ENCODE assay signal across 24 cellular contexts in the genomic region with DNA sequence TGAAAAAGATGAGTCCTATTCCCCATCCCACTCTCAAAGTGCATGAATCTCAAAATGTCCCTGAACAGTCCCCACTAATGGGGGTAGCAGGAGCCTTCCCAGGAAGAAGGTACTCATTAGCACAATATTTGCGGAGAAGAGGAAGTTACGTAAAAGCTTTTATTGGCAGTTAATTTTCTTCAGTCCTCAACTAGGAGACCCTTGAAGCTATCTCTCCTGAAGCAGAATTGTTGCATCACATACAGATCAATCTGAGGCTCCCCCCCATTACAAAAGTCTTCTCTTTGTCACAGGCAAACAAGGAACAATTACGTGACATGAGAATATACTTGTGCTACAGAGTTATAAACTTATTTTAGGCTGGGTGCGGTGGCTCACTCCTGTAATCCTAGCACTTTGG. TPM values are rescaled to one million over a fixed set of nuclear protein-coding genes. Genes with fewer than 3 reads are reported as not detected.
A peak's percentile ranks its signal among the peaks of the same experiment; 100 is the strongest.
DNase-seq lines count a peak whose midpoint lies in the region; ATAC-seq, FAIRE-seq and TF ChIP-seq lines count a peak whose summit lies in the region.
"Had no signal": no experiment of that assay in that cellular context is flagged by ENCODE, and none has a peak within 500 bp of the region (broad histone marks: within the 10 kb centered on the region; RNA-seq: fewer than 3 reads in every experiment).

No MANE protein-coding gene starts in this region.

- no peaks in the 10 kb centered on the region for H3K79me2 ChIP-seq in HepG2 (ENCODE audit: insufficient read depth, low read length)
- H3K79me2 ChIP-seq: parathyroid adenoma had no signal

- ATAC-seq in stimulated activated naive CD8-positive, alpha-beta T cell treated with anti-CD3 and anti-CD28 coated beads, Interleukin-15, Interleukin-2, amounts not matched to agents 100 U/mL and 50 U/mL, for 24 hours: no peak
- ATAC-seq in HG02852 (IDR thresholded peaks at IDR 0.05; ENCODE audit: unreplicated experiment) (no peak), HepG2 (no peak)
- no peak for ATAC-seq in stimulated activated naive B cell treated with anti-CD40 and anti-IgM and Interleukin-4, amounts not matched to agents 10 μg/mL and 1 μg/mL and 100 μg/mL, for 72 hours (replicated peaks)
- ATAC-seq: Panc1, right lobe of liver had no signal

- no peaks in the 10 kb centered on the region for H3K4me1 ChIP-seq in HepG2 (ENCODE audit: insufficient read depth, low read length)
- H3K4me1 ChIP-seq: parathyroid adenoma, right lobe of liver, tibial nerve had no signal

- peak overlapping the region; percentile 12 for H3K27ac Mint-ChIP-seq in stimulated activated naive CD8-positive, alpha-beta T cell treated with anti-CD3 and anti-CD28 coated beads, Interleukin-15, Interleukin-2, amounts not matched to agents 100 ng/mL and 50 ng/mL, for 24 hours
- peak overlapping the region; percentile 52 for H3K27ac Mint-ChIP-seq in activated T-helper 2 cell treated with anti-CD3 and anti-CD28 coated beads, Interferon-gamma antibody, Interleukin-2, Interleukin-4, amounts not matched to agents 10 μg/mL and 5 μg/mL and 100 μg/mL, durations not matched to agents 14 hours and 24 hours and 36 hours
- H3K27ac Mint-ChIP-seq in stimulated activated naive B cell treated with anti-CD40 and anti-IgM and Interleukin-4, amounts not matched to agents 10 μg/mL and 1 μg/mL and 100 μg/mL, for 72 hours: no peak overlapping the region

- H3K27ac ChIP-seq in HepG2 (ENCODE audit: extremely low read length, insufficient read depth, low read length): no peak overlapping the region
- H3K27ac ChIP-seq: dorsolateral prefrontal cortex, parathyroid adenoma, right lobe of liver, tibial nerve had no signal

- peaks cover 98% of the 10 kb centered on the region for H3K4me1 Mint-ChIP-seq in stimulated activated naive CD8-positive, alpha-beta T cell treated with anti-CD3 and anti-CD28 coated beads, Interleukin-15, Interleukin-2, amounts not matched to agents 100 ng/mL and 50 ng/mL, for 24 hours (ENCODE audit: low read depth)
- H3K4me1 Mint-ChIP-seq in activated T-helper 2 cell treated with anti-CD3 and anti-CD28 coated beads, Interferon-gamma antibody, Interleukin-2, Interleukin-4, amounts not matched to agents 10 μg/mL and 5 μg/mL and 100 μg/mL, durations not matched to agents 14 hours and 24 hours and 36 hours (ENCODE audit: low read depth): peaks cover 85% of the 10 kb centered on the region
- peaks cover 6 to 8% of the 10 kb centered on the region in 2 donors for H3K4me1 Mint-ChIP-seq in stimulated activated naive B cell treated with anti-CD40 and anti-IgM and Interleukin-4, amounts not matched to agents 10 μg/mL and 1 μg/mL and 100 μg/mL, for 72 hours

- H3K27me3 Mint-ChIP-seq in stimulated activated naive CD8-positive, alpha-beta T cell treated with anti-CD3 and anti-CD28 coated beads, Interleukin-15, Interleukin-2, amounts not matched to agents 100 ng/mL and 50 ng/mL, for 24 hours: no peaks in the 10 kb centered on the region
- no peaks in the 10 kb centered on the region for H3K27me3 Mint-ChIP-seq in activated T-helper 2 cell treated with anti-CD3 and anti-CD28 coated beads, Interferon-gamma antibody, Interleukin-2, Interleukin-4, amounts not matched to agents 10 μg/mL and 5 μg/mL and 100 μg/mL, durations not matched to agents 14 hours and 24 hours and 36 hours (ENCODE audit: low read depth)
- H3K27me3 Mint-ChIP-seq in stimulated activated naive B cell treated with anti-CD40 and anti-IgM and Interleukin-4, amounts not matched to agents 10 μg/mL and 1 μg/mL and 100 μg/mL, for 72 hours: peaks cover 7 to 27% of the 10 kb centered on the region in 2 donors

- peaks cover 74% of the 10 kb centered on the region for H3K36me3 Mint-ChIP-seq in stimulated activated naive CD8-positive, alpha-beta T cell treated with anti-CD3 and anti-CD28 coated beads, Interleukin-15, Interleukin-2, amounts not matched to agents 100 ng/mL and 50 ng/mL, for 24 hours (ENCODE audit: low read depth)
- H3K36me3 Mint-ChIP-seq in activated T-helper 2 cell treated with anti-CD3 and anti-CD28 coated beads, Interferon-gamma antibody, Interleukin-2, Interleukin-4, amounts not matched to agents 10 μg/mL and 5 μg/mL and 100 μg/mL, durations not matched to agents 14 hours and 24 hours and 36 hours (ENCODE audit: low read depth): peaks cover 84% of the 10 kb centered on the region
- H3K36me3 Mint-ChIP-seq in stimulated activated naive B cell treated with anti-CD40 and anti-IgM and Interleukin-4, amounts not matched to agents 10 μg/mL and 1 μg/mL and 100 μg/mL, for 72 hours: no peaks in the 10 kb centered on the region

- no peak overlapping the region for H3K4me3 Mint-ChIP-seq in stimulated activated naive CD8-positive, alpha-beta T cell treated with anti-CD3 and anti-CD28 coated beads, Interleukin-15, Interleukin-2, amounts not matched to agents 100 ng/mL and 50 ng/mL, for 24 hours
- no peak overlapping the region for H3K4me3 Mint-ChIP-seq in activated T-helper 2 cell treated with anti-CD3 and anti-CD28 coated beads, Interferon-gamma antibody, Interleukin-2, Interleukin-4, amounts not matched to agents 10 μg/mL and 5 μg/mL and 100 μg/mL, durations not matched to agents 14 hours and 24 hours and 36 hours (ENCODE audit: low read depth)
- no peak overlapping the region for H3K4me3 Mint-ChIP-seq in stimulated activated naive B cell treated with anti-CD40 and anti-IgM and Interleukin-4, amounts not matched to agents 10 μg/mL and 1 μg/mL and 100 μg/mL, for 72 hours

- H3K9me3 Mint-ChIP-seq in stimulated activated naive CD8-positive, alpha-beta T cell treated with anti-CD3 and anti-CD28 coated beads, Interleukin-15, Interleukin-2, amounts not matched to agents 100 ng/mL and 50 ng/mL, for 24 hours: no peaks in the 10 kb centered on the region
- H3K9me3 Mint-ChIP-seq in activated T-helper 2 cell treated with anti-CD3 and anti-CD28 coated beads, Interferon-gamma antibody, Interleukin-2, Interleukin-4, amounts not matched to agents 10 μg/mL and 5 μg/mL and 100 μg/mL, durations not matched to agents 14 hours and 24 hours and 36 hours: no peaks in the 10 kb centered on the region
- no peaks in the 10 kb centered on the region for H3K9me3 Mint-ChIP-seq in stimulated activated naive B cell treated with anti-CD40 and anti-IgM and Interleukin-4, amounts not matched to agents 10 μg/mL and 1 μg/mL and 100 μg/mL, for 72 hours

- H3K36me3 ChIP-seq in HepG2 (replicated peaks in 1 of 2; ENCODE audit: control insufficient read depth in 1 of 2, insufficient read depth in 2 of 2, low read length in 2 of 2): no peaks in the 10 kb centered on the region
- H3K36me3 ChIP-seq: right lobe of liver, tibial nerve had no signal

- in situ Hi-C loops in HepG2 (cut with HindIII; ENCODE audit: extremely low pct_ligation_motif_present, low pct_unique_long_range_greater_than_20kb): no loop called here

- no peak overlapping the region for H2AFZ ChIP-seq in HepG2 (ENCODE audit: low read length)
- H2AFZ ChIP-seq: parathyroid adenoma had no signal

- no peak for DNase-seq in stimulated activated naive CD8-positive, alpha-beta T cell treated with anti-CD3 and anti-CD28 coated beads, Interleukin-15, Interleukin-2, amounts not matched to agents 100 U/mL and 50 U/mL, for 24 hours
- peak; percentile 76 for DNase-seq in NOMO-1 treated with DMSO at 0.1 percent for 48 hours (lab: John Stamatoyannopoulos, UW; ENCODE audit: unreplicated experiment)
- no peak for DNase-seq in activated T-helper 2 cell treated with anti-CD3 and anti-CD28 coated beads, Interferon-gamma antibody, Interleukin-2, Interleukin-4, amounts not matched to agents 10 μg/mL and 5 μg/mL and 100 μg/mL, durations not matched to agents 14 hours and 24 hours and 36 hours (ENCODE audit: low spot score)
- DNase-seq in stimulated activated naive B cell treated with anti-CD40 and anti-IgM and Interleukin-4, amounts not matched to agents 10 μg/mL and 1 μg/mL and 100 μg/mL, for 72 hours: no peak
- no peak for DNase-seq in HepG2 (ENCODE audit: low spot score)
- DNase-seq: caudate nucleus, dorsolateral prefrontal cortex, erythroblast, hypothalamus, NCI-H1436 treated with DMSO at 0.1 percent for 48 hours, NCI-H774, right lobe of liver had no signal

- no peak for FAIRE-seq in HepG2 (lab: Jason Lieb, UNC)
- FAIRE-seq: D721Med, frontal cortex, H1, keratinocyte had no signal

- H3K4me2 ChIP-seq in HepG2 (ENCODE audit: low read depth, low read length): no peak overlapping the region

- H3K9me3 ChIP-seq in HepG2 (ENCODE audit: low read length): no peaks in the 10 kb centered on the region
- H3K9me3 ChIP-seq: right lobe of liver, tibial nerve had no signal

- intact Hi-C loops in activated T-helper 2 cell treated with anti-CD3 and anti-CD28 coated beads, Interferon-gamma antibody, Interleukin-2, Interleukin-4, amounts not matched to agents 10 μg/mL and 5 μg/mL and 100 μg/mL, durations not matched to agents 14 hours and 24 hours and 36 hours (cut with micrococcal nuclease): loop anchor here (5.0 kb wide), 1 partner anchor 36 kb away; no protein-coding TSS in a partner anchor
- intact Hi-C loops in HepG2 (cut with micrococcal nuclease; ENCODE audit: unreplicated experiment): no loop called here

- TF ChIP-seq EP300 in HepG2 (IDR thresholded peaks at IDR 0.05; ENCODE audit: low read depth in 2 of 2, low read length in 2 of 2) (no peak), HepG2 (CRISPR knock-in tag; IDR thresholded peaks at IDR 0.05; ENCODE audit: borderline replicate concordance) (no peak)

- no peaks in the 10 kb centered on the region for H4K20me1 ChIP-seq in HepG2 (ENCODE audit: insufficient read depth, low read length)

- POLR2A ChIA-PET in HepG2 (lab: Yijun Ruan, JAX): no interaction called here

- H3K9ac ChIP-seq in HepG2 (ENCODE audit: insufficient read depth, low read depth, low read length): no peak overlapping the region
- H3K9ac ChIP-seq: parathyroid adenoma had no signal

- WGBS in HepG2 (ENCODE audit: low lambda C conversion rate): 38% methylated on average over 4 of the region's 4 CpGs

- no peaks in the 10 kb centered on the region for H3K27me3 ChIP-seq in HepG2 (ENCODE audit: control insufficient read depth in 1 of 2, insufficient read depth in 2 of 2, low read length in 2 of 2)
- H3K27me3 ChIP-seq: right lobe of liver, tibial nerve had no signal

- H3K4me3 ChIP-seq in HepG2 (replicated peaks in 1 of 3; ENCODE audit: insufficient read depth in 1 of 3, low read depth in 2 of 3, low read length in 3 of 3): no peak overlapping the region
- H3K4me3 ChIP-seq: dorsolateral prefrontal cortex, right lobe of liver, tibial nerve had no signal

- BruUV-seq in HepG2 (replicated peaks; lab: Mats Ljungman, UMichigan): no TSS peak

- CTCF ChIA-PET in HepG2 (lab: Yijun Ruan, JAX; ENCODE audit: low intra/inter-chr PET ratio, low total read pairs): no interaction called here

- TF ChIP-seq CTCF in HepG2 (CRISPR knock-in tag; IDR thresholded peaks at IDR 0.05): no peak

- TF ChIP-seq RAD21 in HepG2 (CRISPR knock-in tag; IDR thresholded peaks at IDR 0.05): no peak

- no peak for TF ChIP-seq POLR2A in HepG2 (IDR thresholded peaks at IDR 0.05; ENCODE audit: insufficient read depth in 1 of 2, low read depth in 2 of 2, low read length in 2 of 2)

RNA-seq across cellular contexts. Expression of a gene that starts 14.2 kb away (rescaled TPM):
- 37.8 and 41.9 TPM in 2 replicates for total RNA-seq in activated T-helper 2 cell treated with anti-CD3 and anti-CD28 coated beads, Interferon-gamma antibody, Interleukin-2, Interleukin-4, amounts not matched to agents 10 μg/mL and 5 μg/mL and 100 μg/mL, durations not matched to agents 14 hours and 24 hours and 36 hours
- not detected in 2 replicates for total RNA-seq in HepG2 (2016; rRNA removed; fragmentation: Illumina TruSeq; extraction: Trizol)
- not detected in 2 replicates for total RNA-seq in HepG2 (2016; cell fraction: cytosol; rRNA removed; fragmentation: Illumina TruSeq; extraction: Trizol; ENCODE audit: low read depth)
- total RNA-seq in HepG2 (2016; cell fraction: insoluble cytoplasmic fraction; rRNA removed; fragmentation: Illumina TruSeq; extraction: Trizol): not detected in 2 replicates
- total RNA-seq in HepG2 (2016; cell fraction: membrane; rRNA removed; fragmentation: Illumina TruSeq; extraction: Trizol): not detected in 2 replicates
- total RNA-seq in HepG2 (2016; cell fraction: nucleus; rRNA removed; fragmentation: Illumina TruSeq; extraction: Trizol): not detected in 2 replicates
- not detected in 2 replicates for polyA plus RNA-seq in HepG2 (2011; rRNA removed)
- not detected in 2 replicates for polyA plus RNA-seq in HepG2 (2011; cell fraction: cytosol; rRNA removed)
- not detected in 2 replicates for polyA plus RNA-seq in HepG2 (2011; cell fraction: nucleus; rRNA removed)
- polyA plus RNA-seq in HepG2 (2012): not detected in 2 replicates
- polyA plus RNA-seq in HepG2 (2016; cell fraction: cytosol; fragmentation: Illumina TruSeq; extraction: Trizol; ENCODE audit: low read depth): not detected in 2 replicates
- polyA plus RNA-seq in HepG2 (2016; cell fraction: insoluble cytoplasmic fraction; fragmentation: Illumina TruSeq; extraction: Trizol; ENCODE audit: low read depth): not detected in 2 replicates
- polyA plus RNA-seq in HepG2 (2016; cell fraction: membrane; fragmentation: Illumina TruSeq; extraction: Trizol; ENCODE audit: low read depth): not detected in 2 replicates
- polyA plus RNA-seq in HepG2 (2016; cell fraction: nucleus; fragmentation: Illumina TruSeq; extraction: Trizol; ENCODE audit: insufficient read depth, low read depth): not detected in 2 replicates
- 0.07 TPM in 1 of 2 replicates, not detected in the other for polyA minus RNA-seq in HepG2 (2011; rRNA and poly(A)+ RNA removed; ENCODE audit: low replicate concordance)
- not detected in 2 replicates for polyA minus RNA-seq in HepG2 (2011; cell fraction: cytosol; rRNA and poly(A)+ RNA removed)
- polyA minus RNA-seq in HepG2 (2011; cell fraction: nucleus; rRNA and poly(A)+ RNA removed): not detected in 2 replicates
- total RNA-seq: H1, HT-29, LHCN-M2, SK-MEL-5 had no signal
- polyA plus RNA-seq: H1 had no signal

RNA-seq across cellular contexts. Expression of a gene that starts 37.3 kb away (rescaled TPM):
- total RNA-seq in activated T-helper 2 cell treated with anti-CD3 and anti-CD28 coated beads, Interferon-gamma antibody, Interleukin-2, Interleukin-4, amounts not matched to agents 10 μg/mL and 5 μg/mL and 100 μg/mL, durations not matched to agents 14 hours and 24 hours and 36 hours: not detected in 2 replicates
- not detected in 2 replicates for total RNA-seq in HepG2 (2016; rRNA removed; fragmentation: Illumina TruSeq; extraction: Trizol)
- not detected in 2 replicates for total RNA-seq in HepG2 (2016; cell fraction: cytosol; rRNA removed; fragmentation: Illumina TruSeq; extraction: Trizol; ENCODE audit: low read depth)
- total RNA-seq in HepG2 (2016; cell fraction: insoluble cytoplasmic fraction; rRNA removed; fragmentation: Illumina TruSeq; extraction: Trizol): not detected in 2 replicates
- total RNA-seq in HepG2 (2016; cell fraction: membrane; rRNA removed; fragmentation: Illumina TruSeq; extraction: Trizol): not detected in 2 replicates
- not detected in 2 replicates for total RNA-seq in HepG2 (2016; cell fraction: nucleus; rRNA removed; fragmentation: Illumina TruSeq; extraction: Trizol)
- not detected in 2 replicates for polyA plus RNA-seq in HepG2 (2011; rRNA removed)
- polyA plus RNA-seq in HepG2 (2011; cell fraction: cytosol; rRNA removed): not detected in 2 replicates
- not detected in 2 replicates for polyA plus RNA-seq in HepG2 (2011; cell fraction: nucleus; rRNA removed)
- polyA plus RNA-seq in HepG2 (2012): not detected in 2 replicates
- not detected in 2 replicates for polyA plus RNA-seq in HepG2 (2016; cell fraction: cytosol; fragmentation: Illumina TruSeq; extraction: Trizol; ENCODE audit: low read depth)
- not detected in 2 replicates for polyA plus RNA-seq in HepG2 (2016; cell fraction: insoluble cytoplasmic fraction; fragmentation: Illumina TruSeq; extraction: Trizol; ENCODE audit: low read depth)
- not detected in 2 replicates for polyA plus RNA-seq in HepG2 (2016; cell fraction: membrane; fragmentation: Illumina TruSeq; extraction: Trizol; ENCODE audit: low read depth)
- not detected in 2 replicates for polyA plus RNA-seq in HepG2 (2016; cell fraction: nucleus; fragmentation: Illumina TruSeq; extraction: Trizol; ENCODE audit: insufficient read depth, low read depth)
- polyA minus RNA-seq in HepG2 (2011; rRNA and poly(A)+ RNA removed; ENCODE audit: low replicate concordance): not detected in 2 replicates
- not detected in 2 replicates for polyA minus RNA-seq in HepG2 (2011; cell fraction: cytosol; rRNA and poly(A)+ RNA removed)
- not detected in 2 replicates for polyA minus RNA-seq in HepG2 (2011; cell fraction: nucleus; rRNA and poly(A)+ RNA removed)
- total RNA-seq: H1, HT-29, LHCN-M2, SK-MEL-5, tibial nerve had no signal
- polyA plus RNA-seq: keratinocyte had no signal

RNA-seq across cellular contexts. Expression of a gene that starts 55.1 kb away (rescaled TPM):
- total RNA-seq in activated T-helper 2 cell treated with anti-CD3 and anti-CD28 coated beads, Interferon-gamma antibody, Interleukin-2, Interleukin-4, amounts not matched to agents 10 μg/mL and 5 μg/mL and 100 μg/mL, durations not matched to agents 14 hours and 24 hours and 36 hours: 4.5 and 4.8 TPM in 2 replicates
- 4.3 and 5.1 TPM in 2 replicates for total RNA-seq in HepG2 (2016; rRNA removed; fragmentation: Illumina TruSeq; extraction: Trizol)
- 1.0 and 1.1 TPM in 2 replicates for total RNA-seq in HepG2 (2016; cell fraction: cytosol; rRNA removed; fragmentation: Illumina TruSeq; extraction: Trizol; ENCODE audit: low read depth)
- 4.9 and 5.4 TPM in 2 replicates for total RNA-seq in HepG2 (2016; cell fraction: insoluble cytoplasmic fraction; rRNA removed; fragmentation: Illumina TruSeq; extraction: Trizol)
- total RNA-seq in HepG2 (2016; cell fraction: membrane; rRNA removed; fragmentation: Illumina TruSeq; extraction: Trizol): 3.0 TPM in 2 replicates
- total RNA-seq in HepG2 (2016; cell fraction: nucleus; rRNA removed; fragmentation: Illumina TruSeq; extraction: Trizol): 4.8 and 5.4 TPM in 2 replicates
- polyA plus RNA-seq in HepG2 (2011; rRNA removed): 10.5 and 11.9 TPM in 2 replicates
- polyA plus RNA-seq in HepG2 (2011; cell fraction: cytosol; rRNA removed): 8.0 and 10.7 TPM in 2 replicates
- polyA plus RNA-seq in HepG2 (2011; cell fraction: nucleus; rRNA removed): 2.6 and 4.6 TPM in 2 replicates
- 6.1 and 7.2 TPM in 2 replicates for polyA plus RNA-seq in HepG2 (2012)
- polyA plus RNA-seq in HepG2 (2016; cell fraction: cytosol; fragmentation: Illumina TruSeq; extraction: Trizol; ENCODE audit: low read depth): 0.52 and 0.57 TPM in 2 replicates
- polyA plus RNA-seq in HepG2 (2016; cell fraction: insoluble cytoplasmic fraction; fragmentation: Illumina TruSeq; extraction: Trizol; ENCODE audit: low read depth): 4.6 and 5.5 TPM in 2 replicates
- 1.3 and 1.6 TPM in 2 replicates for polyA plus RNA-seq in HepG2 (2016; cell fraction: membrane; fragmentation: Illumina TruSeq; extraction: Trizol; ENCODE audit: low read depth)
- 6.0 and 6.5 TPM in 2 replicates for polyA plus RNA-seq in HepG2 (2016; cell fraction: nucleus; fragmentation: Illumina TruSeq; extraction: Trizol; ENCODE audit: insufficient read depth, low read depth)
- polyA minus RNA-seq in HepG2 (2011; rRNA and poly(A)+ RNA removed; ENCODE audit: low replicate concordance): 17.7 and 20.0 TPM in 2 replicates
- polyA minus RNA-seq in HepG2 (2011; cell fraction: cytosol; rRNA and poly(A)+ RNA removed): 5.1 and 8.0 TPM in 2 replicates
- polyA minus RNA-seq in HepG2 (2011; cell fraction: nucleus; rRNA and poly(A)+ RNA removed): 5.7 and 6.6 TPM in 2 replicates

Comparison
In these comparisons a context has a peak if more than half of its experiments do, and no peak if none do; other contexts are left out.
1. RNA of a gene that starts 14.2 kb away (total RNA-seq): 37.8 to 41.9 TPM in activated T-helper 2 cell treated with anti-CD3 and anti-CD28 coated beads, Interferon-gamma antibody, Interleukin-2, Interleukin-4, amounts not matched to agents 10 μg/mL and 5 μg/mL and 100 μg/mL, durations not matched to agents 14 hours and 24 hours and 36 hours; not detected in HepG2; every median in the first group is over 10 times any median in the second.